ENCODE assay signal across 22 cellular contexts in genomic region chr5:39473156-39473779, GRCh38. TPM values are rescaled to one million over a fixed set of nuclear protein-coding genes. Genes with fewer than 3 reads are reported as not detected.
DNase-seq lines count a peak whose midpoint lies in the region; ATAC-seq and TF ChIP-seq lines count a peak whose summit lies in the region.
"Had no signal": no experiment of that assay in that cellular context is flagged by ENCODE, and none has a peak within 500 bp of the region (broad histone marks: within the 10 kb centered on the region; RNA-seq: fewer than 3 reads in every experiment).

No MANE protein-coding gene starts in this region.

- H3K27ac Mint-ChIP-seq in nephron progenitor cell, result no peak overlapping the region
- H3K27ac Mint-ChIP-seq: activated B cell treated with CpG ODN at 0.5 μM for 24 hours; activated naive CD8-positive, alpha-beta T cell; effector memory CD8-positive, alpha-beta T cell had no signal

- H2AFZ ChIP-seq in ACC112 (ENCODE audit: low read length, unreplicated experiment), result peak overlapping the region; percentile 85
- no peak overlapping the region; the same call in 1 of the 2 replicates for H2AFZ ChIP-seq in GM23248

- no peaks in the 10 kb centered on the region for H3K27me3 Mint-ChIP-seq in nephron progenitor cell (ENCODE audit: low read depth, poor library complexity)

- peak; percentile 76 for DNase-seq in GM23248
- DNase-seq in astrocyte of the hippocampus (ENCODE audit: low read depth, low spot score), result peak; percentile 35
- peak; percentile 54 for DNase-seq in fibroblast of villous mesenchyme (ENCODE audit: low read depth)
- no peak for DNase-seq in nephron progenitor cell
- DNase-seq in BE2C, result no peak
- DNase-seq in dermis blood vessel endothelial cell, result no peak
- DNase-seq: activated B cell treated with CpG ODN at 0.5 μM for 24 hours; activated CD8-positive, alpha-beta memory T cell treated with anti-CD3 and anti-CD28 coated beads for 24 hours; caudate nucleus; DMS79 treated with DMSO at 0.1 percent for 48 hours; effector memory CD8-positive, alpha-beta T cell; KG1; left colon; NCI-H1048; OCI-M1; SIG-M5; stimulated activated naive CD4-positive, alpha-beta T cell treated with Interleukin-2 at 50 U/mL for 16 hours; transverse colon had no signal

- peaks cover 4% of the 10 kb centered on the region; the same call in 1 of the 2 replicates for H3K9me2 ChIP-seq in GM23248 (ENCODE audit: insufficient read depth)

- H3K4me1 ChIP-seq in ACC112 (ENCODE audit: control insufficient read depth, insufficient read depth, low read length, unreplicated experiment), result peaks cover 33% of the 10 kb centered on the region
- H3K4me1 ChIP-seq in GM23248 (ENCODE audit: insufficient read depth), result peaks cover 72% of the 10 kb centered on the region
- no peaks in the 10 kb centered on the region for H3K4me1 ChIP-seq in BE2C

- no peaks in the 10 kb centered on the region for H3K9me3 Mint-ChIP-seq in nephron progenitor cell
- H3K9me3 Mint-ChIP-seq: activated B cell treated with CpG ODN at 0.5 μM for 24 hours; effector memory CD8-positive, alpha-beta T cell had no signal

- H4K20me1 ChIP-seq in GM23248 (ENCODE audit: insufficient read depth), result no peaks in the 10 kb centered on the region

- H3K9me3 ChIP-seq in GM23248 (ENCODE audit: low read depth) (no peaks in the 10 kb centered on the region), BE2C (no peaks in the 10 kb centered on the region)
- H3K9me3 ChIP-seq: transverse colon had no signal

- 8 to 11% methylated on average over 3 of the region's 3 CpGs for WGBS in GM23248 (ENCODE audit: low coverage in 1 of 2, low lambda C conversion rate in 2 of 2, missing lambda C conversion rate in 2 of 2), 2 experiments

- ATAC-seq in HG03095 (IDR thresholded peaks at IDR 0.05; ENCODE audit: unreplicated experiment), result no peak
- ATAC-seq: effector memory CD8-positive, alpha-beta T cell; left colon had no signal

- H3K27me3 ChIP-seq in ACC112 (ENCODE audit: insufficient read depth, low read length), result no peaks in the 10 kb centered on the region
- no peaks in the 10 kb centered on the region for H3K27me3 ChIP-seq in GM23248 (replicated peaks; ENCODE audit: insufficient read depth)
- no peaks in the 10 kb centered on the region for H3K27me3 ChIP-seq in BE2C
- H3K27me3 ChIP-seq: transverse colon had no signal

- no peaks in the 10 kb centered on the region for H3K4me1 Mint-ChIP-seq in nephron progenitor cell

- H3K36me3 Mint-ChIP-seq in nephron progenitor cell (ENCODE audit: low read depth), result no peaks in the 10 kb centered on the region
- H3K36me3 Mint-ChIP-seq: activated naive CD8-positive, alpha-beta T cell had no signal

- in situ Hi-C loops in GM23248 (cut with MboI), result no loop called here

- H3K4me2 ChIP-seq in GM23248 (ENCODE audit: unreplicated experiment), result peak overlapping the region; percentile 15

- H3K4me3 Mint-ChIP-seq in nephron progenitor cell, result no peak overlapping the region
- H3K4me3 Mint-ChIP-seq: activated B cell treated with CpG ODN at 0.5 μM for 24 hours; activated naive CD8-positive, alpha-beta T cell; effector memory CD8-positive, alpha-beta T cell had no signal

- H3K9ac ChIP-seq in GM23248, result peak overlapping the region; percentile 13; the same call in 1 of the 2 replicates

- TF ChIP-seq CTCF in fibroblast of villous mesenchyme (IDR thresholded peaks at IDR 0.05; ENCODE audit: insufficient read depth, low read depth, low read length), result no peak
- no peak for TF ChIP-seq CTCF in nephron progenitor cell (IDR thresholded peaks at IDR 0.05)
- no peak for TF ChIP-seq CTCF in BE2C (IDR thresholded peaks at IDR 0.05; ENCODE audit: low read depth, low read length)

- peaks cover 78% of the 10 kb centered on the region for H3F3A ChIP-seq in GM23248 (ENCODE audit: insufficient read depth)

- H3K36me3 ChIP-seq in ACC112 (ENCODE audit: insufficient read depth, low read length), result no peaks in the 10 kb centered on the region
- no peaks in the 10 kb centered on the region for H3K36me3 ChIP-seq in GM23248 (ENCODE audit: low read depth)
- H3K36me3 ChIP-seq in BE2C, result no peaks in the 10 kb centered on the region
- H3K36me3 ChIP-seq: transverse colon had no signal

- H3K27ac ChIP-seq in ACC112 (ENCODE audit: low read depth, low read length) (peak overlapping the region; percentile 42), GM23248 (peak overlapping the region; percentile 67)
- H3K27ac ChIP-seq: transverse colon had no signal

- no peaks in the 10 kb centered on the region for H3K79me2 ChIP-seq in ACC112 (ENCODE audit: control insufficient read depth, insufficient read depth, low read length, unreplicated experiment)
- no peaks in the 10 kb centered on the region for H3K79me2 ChIP-seq in GM23248 (ENCODE audit: insufficient read depth)

- H3K4me3 ChIP-seq in ACC112 (ENCODE audit: low read depth, low read length) (no peak overlapping the region), GM23248 (no peak overlapping the region), fibroblast of villous mesenchyme (ENCODE audit: low read depth, low read length) (no peak overlapping the region), BE2C (ENCODE audit: low read depth, low read length) (no peak overlapping the region)
- H3K4me3 ChIP-seq: transverse colon had no signal

RNA-seq across cellular contexts. Expression of gene DAB2, which starts 48.5 kb away (rescaled TPM):
- total RNA-seq in GM23248 (2014; rRNA removed; shearing (Covaris generic)), result 211 and 266 TPM in 2 replicates
- 525 and 533 TPM in 2 replicates for polyA plus RNA-seq in GM23248 (2016; fragmentation: Nextera tagmentation; extraction: Ambion mirVana)
- 231 and 332 TPM in 2 replicates for total RNA-seq in fibroblast of villous mesenchyme
- polyA plus RNA-seq in BE2C (2012; ENCODE audit: insufficient read depth, insufficient read length, low read depth), result not detected
- 118 and 129 TPM in 2 replicates for total RNA-seq in dermis blood vessel endothelial cell
- total RNA-seq: activated B cell treated with CpG ODN at 0.5 μM for 24 hours; T-helper 2 cell treated with Interferon-gamma antibody and Interleukin-4, amounts not matched to agents 100 ng/mL and 5 ng/mL, for 36 hours had no signal

Comparison
In these comparisons a context has a peak if more than half of its experiments do, and no peak if none do; other contexts are left out.
1. DNase-seq: peak in GM23248 (single experiment), astrocyte of the hippocampus (single experiment) and fibroblast of villous mesenchyme (single experiment); none in nephron progenitor cell (single experiment), BE2C (single experiment) and dermis blood vessel endothelial cell (single experiment).